3 cellular contexts compared by ENCODE assay signal in the genomic region with DNA sequence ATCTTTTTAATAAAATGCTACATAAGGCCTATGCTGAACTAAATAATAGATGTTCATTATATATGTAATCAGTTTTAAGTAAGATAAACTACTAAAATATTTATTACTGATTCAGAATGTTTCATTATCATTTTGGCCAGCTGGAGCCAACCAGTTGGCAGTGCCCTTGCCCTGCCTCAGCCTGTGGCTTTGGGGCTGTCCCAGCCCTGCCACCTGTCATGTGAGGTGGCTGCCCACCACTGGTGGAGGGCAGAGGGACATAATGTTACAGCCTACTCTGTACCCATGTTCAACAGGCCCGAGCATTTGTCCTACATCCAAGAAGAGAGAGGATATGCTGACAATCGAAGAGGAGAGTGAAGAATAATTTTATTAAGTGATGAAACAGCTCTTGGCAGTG.
"Had no signal": no experiment of that assay in that cellular context is flagged by ENCODE, and none has a peak within 500 bp of the region (broad histone marks: within the 10 kb centered on the region; RNA-seq: fewer than 3 reads in every experiment).

No MANE protein-coding gene starts in this region.

- DNase-seq: GDM1, GF-D8 had no signal

- H3K4me3 ChIP-seq: GM12878 had no signal
